In genomic region chr18:14131914-14132700, GRCh38 we compare ENCODE assay signal across 8 cellular contexts. TPM values are rescaled to one million over a fixed set of nuclear protein-coding genes. Genes with fewer than 3 reads are reported as not detected.
DNase-seq lines count a peak whose midpoint lies in the region; ATAC-seq and TF ChIP-seq lines count a peak whose summit lies in the region.
"Not testable (repeated sequence)": the region's sequence is repeated elsewhere in the genome, so short reads cannot be mapped to it uniquely, and the experiment has no call there.

Gene ZNF519 (minus strand): TSS chr18:14132435. CDS start chr18:14132277, 158 bp downstream.

- peaks cover 22% of the 10 kb centered on the region for H3K4me1 Mint-ChIP-seq in osteocyte (ENCODE audit: unreplicated experiment)

- not testable (repeated sequence) for H3K36me3 Mint-ChIP-seq in activated naive CD4-positive, alpha-beta T cell treated with anti-CD3 and anti-CD28 coated beads, Interleukin-2, amount 50 U/mL, for 72 hours; osteocyte (ENCODE audit: unreplicated experiment)

- H3K9me3 Mint-ChIP-seq in activated naive CD4-positive, alpha-beta T cell treated with anti-CD3 and anti-CD28 coated beads, Interleukin-2, amount 50 U/mL, for 72 hours; osteocyte (ENCODE audit: unreplicated experiment): not testable (repeated sequence)

- intact Hi-C loops in head of caudate nucleus (cut with DNase I): not testable (repeated sequence)

- not testable (repeated sequence) for H3K36me3 ChIP-seq in thymus (ENCODE audit: control insufficient read depth, insufficient read depth)

- H3K27me3 Mint-ChIP-seq in osteocyte (ENCODE audit: unreplicated experiment): not testable (repeated sequence)

- peak; percentile 100 for ATAC-seq in HG02678 (IDR thresholded peaks at IDR 0.05; ENCODE audit: unreplicated experiment)
- ATAC-seq in activated naive CD4-positive, alpha-beta T cell treated with anti-CD3 and anti-CD28 coated beads, Interleukin-2, amount 50 U/mL, for 72 hours: peak; percentile 100

- not testable (repeated sequence) for H3K4me1 ChIP-seq in thymus (ENCODE audit: control insufficient read depth, insufficient read depth, low read length)

- H3K27ac Mint-ChIP-seq in activated naive CD4-positive, alpha-beta T cell treated with anti-CD3 and anti-CD28 coated beads, Interleukin-2, amount 50 U/mL, for 72 hours: peak within 1 kb of the TSS; percentile 72 to 88
- H3K27ac Mint-ChIP-seq in osteocyte (ENCODE audit: unreplicated experiment): peak within 1 kb of the TSS; percentile 91

- peak; percentile 94 for DNase-seq in GM12864 (ENCODE audit: low read depth)
- DNase-seq in NCI-H1105 treated with DMSO at 0.1 percent for 48 hours (lab: John Stamatoyannopoulos, UW): peak; percentile 95
- DNase-seq in SKM-1 treated with dmso at 0.1 percent for 144 hours (lab: John Stamatoyannopoulos, UW; ENCODE audit: unreplicated experiment): peak; percentile 91
- DNase-seq in activated naive CD4-positive, alpha-beta T cell treated with anti-CD3 and anti-CD28 coated beads, Interleukin-2, amount 50 U/mL, for 72 hours (ENCODE audit: low spot score in 2 of 2): peak; percentile 76 to 93
- peak; percentile 84 to 99 (median 96) for DNase-seq in head of caudate nucleus
- DNase-seq in osteocyte (ENCODE audit: extremely low spot score, unreplicated experiment): peak; percentile 97

- not testable (repeated sequence) for TF ChIP-seq CTCF in GM12864 (IDR thresholded peaks at IDR 0.05; ENCODE audit: low read depth, low read length, missing control alignments); osteocyte (IDR thresholded peaks at IDR 0.05)

- not testable (repeated sequence) for H3K27ac ChIP-seq in thymus (ENCODE audit: low read depth)

- peak within 1 kb of the TSS; percentile 65 for H3K4me3 ChIP-seq in GM12864 (ENCODE audit: low read depth, low read length)
- H3K4me3 ChIP-seq in thymus (ENCODE audit: low read length): peak within 1 kb of the TSS; percentile 60

- H3K4me3 Mint-ChIP-seq in osteocyte (ENCODE audit: unreplicated experiment): peak within 1 kb of the TSS; percentile 91

- WGBS in thymus: 1% methylated on average over 41 of the region's 45 CpGs

- H3K27me3 ChIP-seq in thymus (ENCODE audit: control insufficient read depth, insufficient read depth): not testable (repeated sequence)

- not testable (repeated sequence) for H3K9me3 ChIP-seq in thymus (ENCODE audit: control insufficient read depth)

RNA-seq across cellular contexts. Expression of gene ZNF519, which starts in this region (rescaled TPM):
- 10 to 100 TPM; 22.3 to 28.5 TPM for total RNA-seq in activated naive CD4-positive, alpha-beta T cell treated with anti-CD3 and anti-CD28 coated beads, Interleukin-2, amount 50 U/mL, for 72 hours
- total RNA-seq in osteocyte: 3.5 and 5.2 TPM in 2 replicates
- 2.8 TPM for polyA plus RNA-seq in thymus
